In the genomic region with DNA sequence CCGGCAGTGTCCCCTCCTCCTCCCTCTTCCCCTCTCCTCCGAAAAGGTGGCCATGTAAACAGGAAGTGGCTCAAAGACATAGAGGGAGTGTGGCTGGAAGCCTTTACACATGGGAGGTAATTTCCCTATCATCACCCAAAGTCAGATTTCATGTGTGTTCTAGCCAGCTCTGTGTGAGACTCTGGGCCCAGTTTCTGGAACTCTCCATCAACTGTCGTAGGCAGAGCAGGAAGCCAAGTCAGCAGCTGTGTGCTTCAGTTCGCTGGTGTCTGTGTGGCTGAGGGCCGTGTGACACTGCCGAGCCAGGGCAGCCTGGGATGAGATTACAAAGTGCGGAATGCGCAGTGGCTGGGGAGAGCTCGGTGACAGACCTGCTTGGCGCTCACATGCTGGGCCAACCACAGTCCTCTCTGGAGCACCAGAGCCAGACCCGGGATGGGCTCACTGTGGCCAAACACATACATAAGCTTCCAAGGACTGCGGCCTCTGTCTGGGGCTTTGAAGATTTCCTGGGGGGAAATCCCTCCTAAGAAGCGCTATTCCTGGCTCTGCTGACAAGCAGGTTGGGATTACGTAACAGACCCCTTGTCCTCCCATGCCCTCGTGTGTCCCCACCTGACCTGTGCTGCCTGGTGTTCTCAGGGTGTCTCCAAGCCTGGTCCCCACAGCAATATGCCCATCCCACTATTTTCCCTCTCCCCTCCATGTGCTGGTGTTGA, we compare ENCODE assay signal across 8 cellular contexts. TPM values are rescaled to one million over a fixed set of nuclear protein-coding genes. Genes with fewer than 3 reads are reported as not detected.
A peak's percentile ranks its signal among the peaks of the same experiment; 100 is the strongest.
DNase-seq lines count a peak whose midpoint lies in the region; ATAC-seq and TF ChIP-seq lines count a peak whose summit lies in the region.

No MANE protein-coding gene starts in this region.

- H3K4me3 ChIP-seq in lung (no peak overlapping the region), tibial nerve (no peak overlapping the region)
- no peak overlapping the region for H3K4me3 ChIP-seq in effector memory CD4-positive, alpha-beta T cell (ENCODE audit: insufficient read depth, low read depth, low read length, poor library complexity, severe bottlenecking)

- peak overlapping the region; percentile 98 for H3K27ac Mint-ChIP-seq in chondrocyte (ENCODE audit: unreplicated experiment)

- no peaks in the 10 kb centered on the region for H3K9me3 Mint-ChIP-seq in chondrocyte (ENCODE audit: low read depth)

- H3K36me3 Mint-ChIP-seq in chondrocyte (ENCODE audit: low read depth) = peaks cover 18% of the 10 kb centered on the region

- peaks cover 0 to 1% of the 10 kb centered on the region in 2 donors for H3K9me3 ChIP-seq in lung (ENCODE audit: control insufficient read depth in 2 of 2, insufficient read depth in 1 of 2, low read length in 1 of 2)
- H3K9me3 ChIP-seq in tibial nerve = no peaks in the 10 kb centered on the region
- H3K9me3 ChIP-seq in effector memory CD4-positive, alpha-beta T cell (ENCODE audit: control insufficient read depth, low read length) = no peaks in the 10 kb centered on the region

- H3K4me3 Mint-ChIP-seq in chondrocyte (ENCODE audit: unreplicated experiment) = no peak overlapping the region

- peak overlapping the region; percentile 76 to 84 for H3K27ac ChIP-seq in lung (ENCODE audit: low read depth in 1 of 2, low read length in 1 of 2)
- H3K27ac ChIP-seq in tibial nerve = peak overlapping the region; percentile 75 to 91 (median 84)
- no peak overlapping the region for H3K27ac ChIP-seq in effector memory CD4-positive, alpha-beta T cell (ENCODE audit: insufficient read depth, low read length, poor library complexity, severe bottlenecking)

- H3K4me1 ChIP-seq in lung (ENCODE audit: control insufficient read depth in 2 of 2, insufficient read depth in 2 of 2, low read length in 2 of 2) (peaks cover 19 to 22% of the 10 kb centered on the region in 2 donors), tibial nerve (peaks cover 0 to 72% (median 26%) of the 10 kb centered on the region in 4 donors)
- H3K4me1 ChIP-seq in effector memory CD4-positive, alpha-beta T cell (ENCODE audit: control insufficient read depth, insufficient read depth, low read length, poor library complexity, severe bottlenecking) = no peaks in the 10 kb centered on the region

- 19 to 20% methylated on average over 15 of the region's 15 CpGs for WGBS in lung, 2 donors
- 28 to 34% methylated on average over 15 of the region's 15 CpGs for WGBS in tibial nerve, 2 donors

- DNase-seq in NCI-H1092 treated with DMSO at 0.1 percent for 48 hours (lab: John Stamatoyannopoulos, UW) (peak; percentile 4), NCI-H1092 (lab: John Stamatoyannopoulos, UW) (no peak), chondrocyte (ENCODE audit: low spot score) (no peak), lung (ENCODE audit: low spot score) (no peak), tibial nerve (ENCODE audit: low spot score in 2 of 2) (peak; percentile 60 to 78), HCEC 1CT (no peak)
- DNase-seq in effector memory CD4-positive, alpha-beta T cell = no peak

- peaks cover 91% of the 10 kb centered on the region for H3K4me1 Mint-ChIP-seq in chondrocyte (ENCODE audit: low read depth)

- H3K27me3 Mint-ChIP-seq in chondrocyte (ENCODE audit: low read depth) = no peaks in the 10 kb centered on the region

- TF ChIP-seq CTCF in chondrocyte (IDR thresholded peaks at IDR 0.05) = no peak
- no peak for TF ChIP-seq CTCF in lung (IDR thresholded peaks at IDR 0.05; ENCODE audit: control extremely low read depth, extremely low read depth)
- TF ChIP-seq CTCF in tibial nerve (IDR thresholded peaks at IDR 0.05) = no peak

- TF ChIP-seq EP300 in tibial nerve (IDR thresholded peaks at IDR 0.05) = peak in 1 of 2 donors; percentile 59

- no peaks in the 10 kb centered on the region for H3K27me3 ChIP-seq in lung (ENCODE audit: control insufficient read depth, insufficient read depth)
- H3K27me3 ChIP-seq in tibial nerve = no peaks in the 10 kb centered on the region
- no peaks in the 10 kb centered on the region for H3K27me3 ChIP-seq in effector memory CD4-positive, alpha-beta T cell (replicated peaks; ENCODE audit: control insufficient read depth, insufficient read depth, low read length, poor library complexity, severe bottlenecking)

- ATAC-seq in lung (ENCODE audit: insufficient read depth, low FRiP score) = peak; percentile 29
- ATAC-seq in HG02798 (IDR thresholded peaks at IDR 0.05; ENCODE audit: poor library complexity, unreplicated experiment) = no peak

- H3K36me3 ChIP-seq in lung (ENCODE audit: control insufficient read depth in 2 of 2, insufficient read depth in 2 of 2, low read length in 2 of 2) (peaks cover 0 to 2% of the 10 kb centered on the region in 2 donors), tibial nerve (peaks cover 0 to 7% (median 0%) of the 10 kb centered on the region in 3 donors)
- no peaks in the 10 kb centered on the region for H3K36me3 ChIP-seq in effector memory CD4-positive, alpha-beta T cell (ENCODE audit: control insufficient read depth, insufficient read depth, low read length)

- TF ChIP-seq POLR2A in tibial nerve (IDR thresholded peaks at IDR 0.05) = peak in 1 of 2 donors; percentile 11

RNA-seq across cellular contexts. Expression of a gene that starts 50.7 kb away (rescaled TPM):
- total RNA-seq in chondrocyte (16.6 to 24.0 TPM (median 19.4 TPM) in 3 replicates), lung (10 to 100 TPM; 23.2 to 27.6 TPM), tibial nerve (10 to 100 TPM; 11.0 to 34.5 (median 16.2) TPM)
- 10 to 100 TPM; 17.4 to 17.6 TPM for polyA plus RNA-seq in lung

Comparison
In these comparisons a context has a peak if more than half of its experiments do, and no peak if none do; other contexts are left out.
1. DNase-seq: peak in NCI-H1092 treated with DMSO at 0.1 percent for 48 hours (single experiment) and tibial nerve (2 of 2); none in NCI-H1092 (single experiment), chondrocyte (single experiment), lung (single experiment), HCEC 1CT (single experiment) and effector memory CD4-positive, alpha-beta T cell (0 of 3).